In genomic region chr14:72945628-72946027, GRCh38 we compare ENCODE assay signal across 29 cellular contexts.
"Had no signal": no experiment of that assay in that cellular context is flagged by ENCODE, and none has a peak within 500 bp of the region (broad histone marks: within the 10 kb centered on the region; RNA-seq: fewer than 3 reads in every experiment).

No MANE protein-coding gene starts in this region.

- H3K27me3 Mint-ChIP-seq: naive thymus-derived CD8-positive, alpha-beta T cell; stimulated activated naive CD8-positive, alpha-beta T cell treated with anti-CD3 and anti-CD28 coated beads, Interleukin-15, Interleukin-2, amounts not matched to agents 100 ng/mL and 50 ng/mL, for 24 hours had no signal

- H3K27ac Mint-ChIP-seq: nephron; stimulated activated effector memory CD8-positive, alpha-beta T cell treated with anti-CD3 and anti-CD28 coated beads, Interleukin-12 subunit alpha, Interleukin-12 subunit beta, amount 100 ng/mL, for 72 hours; stimulated activated naive CD8-positive, alpha-beta T cell treated with anti-CD3 and anti-CD28 coated beads, Interleukin-15, Interleukin-2, amounts not matched to agents 100 ng/mL and 50 ng/mL, for 24 hours had no signal

- H3K4me3 ChIP-seq: lower lobe of right lung, ovary, prostate gland, skin epidermis, suprapubic skin, thoracic aorta, tibial artery, upper lobe of right lung, uterus had no signal

- ATAC-seq: left cardiac atrium; left lobe of liver; left ventricle myocardium superior; lower lobe of right lung; naive thymus-derived CD8-positive, alpha-beta T cell; right cardiac atrium; sciatic nerve; stimulated activated effector memory CD8-positive, alpha-beta T cell treated with anti-CD3 and anti-CD28 coated beads, Interleukin-12 subunit alpha, Interleukin-12 subunit beta, amount 100 ng/mL, for 72 hours; upper lobe of right lung had no signal

- H3K9me3 Mint-ChIP-seq: naive thymus-derived CD8-positive, alpha-beta T cell; nephron; neural crest cell; stimulated activated effector memory CD8-positive, alpha-beta T cell treated with anti-CD3 and anti-CD28 coated beads, Interleukin-12 subunit alpha, Interleukin-12 subunit beta, amount 100 ng/mL, for 72 hours; stimulated activated naive CD8-positive, alpha-beta T cell treated with anti-CD3 and anti-CD28 coated beads, Interleukin-15, Interleukin-2, amounts not matched to agents 100 ng/mL and 50 ng/mL, for 24 hours had no signal

- H3K27ac ChIP-seq: lower lobe of right lung, neutrophil, ovary, prostate gland, skin epidermis, suprapubic skin, thoracic aorta, tibial artery, upper lobe of right lung, uterus had no signal

- DNase-seq: hippocampal formation; kidney glomerular epithelial cell; left cardiac atrium; left ventricle myocardium superior; lower lobe of right lung; mammary epithelial cell; mesenchymal stem cell; naive thymus-derived CD8-positive, alpha-beta T cell; occipital lobe; ovary; retina; stimulated activated CD4-positive, alpha-beta T cell treated with anti-CD3 and anti-CD28 coated beads, Interleukin-4, amount 100 ng/mL, for 24 hours; stimulated activated naive CD4-positive, alpha-beta T cell; tibial artery; trophoblast cell; upper lobe of right lung; uterus had no signal

- H3K4me3 Mint-ChIP-seq: naive thymus-derived CD8-positive, alpha-beta T cell; nephron; neural crest cell; stimulated activated effector memory CD8-positive, alpha-beta T cell treated with anti-CD3 and anti-CD28 coated beads, Interleukin-12 subunit alpha, Interleukin-12 subunit beta, amount 100 ng/mL, for 72 hours; stimulated activated naive CD8-positive, alpha-beta T cell treated with anti-CD3 and anti-CD28 coated beads, Interleukin-15, Interleukin-2, amounts not matched to agents 100 ng/mL and 50 ng/mL, for 24 hours had no signal

- H3K27me3 ChIP-seq: neutrophil, ovary, suprapubic skin, tibial artery, upper lobe of right lung, uterus had no signal

- H3K36me3 ChIP-seq: ovary, prostate gland, uterus had no signal

- H3K9me3 ChIP-seq: lower lobe of right lung, neutrophil, ovary, prostate gland, suprapubic skin, thoracic aorta, tibial artery, upper lobe of right lung, uterus had no signal

- H3K4me1 ChIP-seq: lower lobe of right lung, prostate gland, suprapubic skin, tibial artery, upper lobe of right lung, uterus had no signal
